In the genomic region with DNA sequence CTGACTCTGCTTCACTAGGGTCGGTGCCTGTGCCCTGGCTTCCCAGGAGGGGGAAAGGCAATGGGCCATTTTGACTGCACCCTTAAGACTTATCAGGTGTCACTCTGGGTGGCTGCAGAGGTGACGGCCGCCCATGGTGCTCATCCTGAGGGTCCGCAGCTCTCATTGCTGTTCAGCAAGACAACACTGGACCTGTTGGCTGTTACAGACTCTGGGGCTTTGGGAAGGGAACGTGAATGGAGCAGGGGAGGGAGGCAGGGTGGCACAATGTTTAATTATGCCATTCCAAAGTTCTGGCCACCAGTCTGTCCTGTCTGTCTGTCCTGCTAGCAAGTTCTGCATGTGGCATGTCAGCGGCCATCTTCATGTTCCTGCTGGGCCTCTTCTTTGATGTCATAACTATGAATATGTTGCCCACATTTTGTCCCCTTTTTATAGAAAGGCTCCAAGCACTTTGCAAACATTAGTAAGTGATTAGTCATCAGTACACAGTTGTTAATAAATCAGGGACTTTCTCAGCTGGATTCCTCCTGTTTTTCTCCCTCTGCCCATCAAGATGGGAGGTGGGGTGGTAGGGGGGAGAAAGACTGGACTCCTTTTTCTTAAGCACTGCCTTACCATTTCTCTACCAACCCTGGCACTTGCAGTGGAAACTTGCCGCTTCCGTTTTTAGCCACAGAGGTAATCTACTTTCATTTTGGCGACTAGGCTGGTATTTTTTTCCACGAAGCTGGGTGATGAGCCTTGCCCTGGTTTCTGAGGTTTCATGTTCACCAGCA, we compare ENCODE assay signal across 8 cellular contexts.
DNase-seq lines count a peak whose midpoint lies in the region; ATAC-seq, FAIRE-seq and TF ChIP-seq lines count a peak whose summit lies in the region.

No MANE protein-coding gene starts in this region.

- H3K9me3 ChIP-seq in SJSA1 (replicated peaks) (no peaks in the 10 kb centered on the region), kidney (ENCODE audit: control insufficient read depth in 1 of 2, low read length in 2 of 2) (no peaks in the 10 kb centered on the region)

- no peak for FAIRE-seq in kidney (lab: Jason Lieb, UNC)

- ATAC-seq in GM18861 (IDR thresholded peaks at IDR 0.05; ENCODE audit: unreplicated experiment) (peak; percentile 78), HG03064 (IDR thresholded peaks at IDR 0.05; ENCODE audit: low read depth, unreplicated experiment) (peak; percentile 86)

- no peak overlapping the region for H3K9ac ChIP-seq in kidney (ENCODE audit: low read length in 2 of 2)

- H3K27me3 ChIP-seq in SJSA1 (replicated peaks), result no peaks in the 10 kb centered on the region

- H3K4me1 ChIP-seq in SJSA1 (replicated peaks), result peaks cover 21% of the 10 kb centered on the region
- H3K4me1 ChIP-seq in kidney (ENCODE audit: control insufficient read depth in 1 of 2, insufficient read depth in 1 of 2, low read depth in 1 of 2, low read length in 2 of 2), result peaks cover 0 to 4% of the 10 kb centered on the region in 2 donors

- DNase-seq in SJSA1 (ENCODE audit: low read depth in 1 of 2, low spot score in 2 of 2) (peak; percentile 58 to 86), kidney (no peak), ureter (ENCODE audit: low spot score) (no peak), SKM-1 (lab: John Stamatoyannopoulos, UW; ENCODE audit: unreplicated experiment) (no peak)
- DNase-seq in activated naive CD4-positive, alpha-beta T cell treated with anti-CD3 and anti-CD28 coated beads, Interleukin-2, amount 50 U/mL, for 16 hours, result peak; percentile 70
- peak; percentile 68 for DNase-seq in stimulated activated CD8-positive, alpha-beta memory T cell treated with anti-CD3 and anti-CD28 coated beads, Interleukin-12 subunit alpha, Interleukin-12 subunit beta, amount 100 ng/mL, for 1 hour (ENCODE audit: low read depth)

- H3K27ac ChIP-seq in SJSA1, result peak overlapping the region; percentile 81
- no peak overlapping the region for H3K27ac ChIP-seq in kidney (ENCODE audit: low read depth in 2 of 2, low read length in 2 of 2)

- H3K36me3 ChIP-seq in SJSA1, result no peaks in the 10 kb centered on the region
- H3K36me3 ChIP-seq in kidney (ENCODE audit: control insufficient read depth in 1 of 2, insufficient read depth in 2 of 2, low read length in 2 of 2), result no peaks in the 10 kb centered on the region

- intact Hi-C loops in kidney (cut with DNase I), result no loop called here

- TF ChIP-seq CTCF in kidney (IDR thresholded peaks at IDR 0.05; ENCODE audit: borderline replicate concordance, extremely low read depth, insufficient read depth), result no peak

- H3K4me3 ChIP-seq in SJSA1, result no peak overlapping the region
- H3K4me3 ChIP-seq in kidney (ENCODE audit: low read length in 2 of 2), result peak overlapping the region; percentile 21 to 29

Comparison
In these comparisons a context has a peak if more than half of its experiments do, and no peak if none do; other contexts are left out.
1. DNase-seq: peak in SJSA1 (2 of 2), activated naive CD4-positive, alpha-beta T cell treated with anti-CD3 and anti-CD28 coated beads, Interleukin-2, amount 50 U/mL, for 16 hours (single experiment) and stimulated activated CD8-positive, alpha-beta memory T cell treated with anti-CD3 and anti-CD28 coated beads, Interleukin-12 subunit alpha, Interleukin-12 subunit beta, amount 100 ng/mL, for 1 hour (single experiment); none in kidney (single experiment), ureter (single experiment) and SKM-1 (single experiment).